In the genomic region with DNA sequence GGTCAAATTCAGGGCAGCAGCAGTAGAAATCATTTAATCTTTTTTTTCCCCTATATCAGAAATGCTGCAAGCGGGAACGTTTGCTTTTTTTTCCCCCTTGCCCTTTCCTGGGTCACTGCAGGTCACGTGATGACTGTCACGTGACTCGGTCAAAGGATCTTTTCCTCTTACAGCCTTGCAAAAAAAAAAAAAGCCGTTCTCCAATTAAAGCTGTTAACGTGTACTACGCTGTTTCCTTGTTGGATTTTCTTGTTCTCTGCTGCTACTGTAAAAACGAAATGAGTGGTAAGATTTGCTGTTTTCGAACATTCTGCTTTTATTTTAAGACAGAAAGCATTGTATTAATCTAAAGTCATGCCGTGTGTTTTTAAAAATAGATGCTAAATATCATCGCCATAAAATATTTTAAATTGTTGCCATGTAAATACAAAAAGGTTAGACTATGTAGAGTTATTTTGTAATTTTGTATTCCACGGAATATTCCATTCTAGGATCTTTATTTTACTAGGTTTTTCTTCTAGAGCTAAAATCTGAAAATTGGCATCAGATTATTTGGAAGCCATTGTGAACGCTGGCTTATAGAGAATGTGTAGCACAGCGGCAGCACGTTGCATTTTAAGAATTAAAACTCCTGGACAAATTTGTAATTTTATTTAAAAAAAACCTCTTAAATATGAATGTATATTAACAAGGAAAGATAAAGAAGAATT, we compare ENCODE assay signal across 1 cellular context.
A peak's percentile ranks its signal among the peaks of the same experiment; 100 is the strongest.
TF ChIP-seq lines count a peak whose summit lies in the region.

No MANE protein-coding gene starts in this region.

TF ChIP-seq in K562, 482 proteins besides CTCF, POLR2A, EP300 and RAD21 (continued from another document and continues in another):
- peak; percentile 28; the same call in 1 of the 2 replicates for TF ChIP-seq ZBTB40 (IDR thresholded peaks at IDR 0.05)
- no peak for TF ChIP-seq ZBTB40 (CRISPR knock-in tag; IDR thresholded peaks at IDR 0.05)
- TF ChIP-seq, protein P1, sequence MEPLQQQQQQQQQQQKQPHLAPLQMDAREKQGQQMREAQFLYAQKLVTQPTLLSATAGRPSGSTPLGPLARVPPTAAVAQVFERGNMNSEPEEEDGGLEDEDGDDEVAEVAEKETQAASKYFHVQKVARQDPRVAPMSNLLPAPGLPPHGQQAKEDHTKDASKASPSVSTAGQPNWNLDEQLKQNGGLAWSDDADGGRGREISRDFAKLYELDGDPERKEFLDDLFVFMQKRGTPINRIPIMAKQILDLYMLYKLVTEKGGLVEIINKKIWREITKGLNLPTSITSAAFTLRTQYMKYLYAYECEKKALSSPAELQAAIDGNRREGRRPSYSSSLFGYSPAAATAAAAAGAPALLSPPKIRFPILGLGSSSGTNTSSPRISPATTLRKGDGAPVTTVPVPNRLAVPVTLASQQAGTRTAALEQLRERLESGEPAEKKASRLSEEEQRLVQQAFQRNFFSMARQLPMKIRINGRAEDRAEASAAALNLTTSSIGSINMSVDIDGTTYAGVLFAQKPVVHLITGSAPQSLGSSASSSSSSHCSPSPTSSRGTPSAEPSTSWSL (CRISPR knock-in tag; IDR thresholded peaks at IDR 0.05; ENCODE audit: borderline replicate concordance), result no peak
- no peak for TF ChIP-seq NUFIP1 (IDR thresholded peaks at IDR 0.05; ENCODE audit: partially characterized antibody)
- no peak for TF ChIP-seq FOSL1 (tag; conservative IDR thresholded peaks at IDR 0.05)
- no peak for TF ChIP-seq MEF2D (tag; conservative IDR thresholded peaks at IDR 0.05; ENCODE audit: low read depth)
- no peak for TF ChIP-seq ZNF143 (CRISPR knock-in tag; IDR thresholded peaks at IDR 0.05)
- TF ChIP-seq SRSF9 (IDR thresholded peaks at IDR 0.05; ENCODE audit: borderline replicate concordance, low read depth, low read length), result no peak
- TF ChIP-seq ZBTB7A (IDR thresholded peaks at IDR 0.05; ENCODE audit: borderline replicate concordance, control insufficient read depth, low read depth, low read length), result no peak
- no peak for TF ChIP-seq LARP7 (IDR thresholded peaks at IDR 0.05)
- TF ChIP-seq, protein P2, sequence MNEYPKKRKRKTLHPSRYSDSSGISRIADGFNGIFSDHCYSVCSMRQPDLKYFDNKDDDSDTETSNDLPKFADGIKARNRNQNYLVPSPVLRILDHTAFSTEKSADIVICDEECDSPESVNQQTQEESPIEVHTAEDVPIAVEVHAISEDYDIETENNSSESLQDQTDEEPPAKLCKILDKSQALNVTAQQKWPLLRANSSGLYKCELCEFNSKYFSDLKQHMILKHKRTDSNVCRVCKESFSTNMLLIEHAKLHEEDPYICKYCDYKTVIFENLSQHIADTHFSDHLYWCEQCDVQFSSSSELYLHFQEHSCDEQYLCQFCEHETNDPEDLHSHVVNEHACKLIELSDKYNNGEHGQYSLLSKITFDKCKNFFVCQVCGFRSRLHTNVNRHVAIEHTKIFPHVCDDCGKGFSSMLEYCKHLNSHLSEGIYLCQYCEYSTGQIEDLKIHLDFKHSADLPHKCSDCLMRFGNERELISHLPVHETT (CRISPR knock-in tag; conservative IDR thresholded peaks at IDR 0.05 in 1 of 2, IDR thresholded peaks at IDR 0.05 in 1 of 2), result 0 out of 4 replicates have a peak, but pooled peaks of 1 of the 2 experiments have one; percentile 42
- TF ChIP-seq YY1 (IDR thresholded peaks at IDR 0.05; ENCODE audit: borderline replicate concordance in 1 of 3, control insufficient read depth in 1 of 3, extremely low read depth in 1 of 3, insufficient read depth in 3 of 3, insufficient read length in 1 of 3, insufficient replicate concordance in 2 of 3, low read depth in 1 of 3, low read length in 2 of 3), result peak in 1 of 3 experiments; percentile 33
- no peak for TF ChIP-seq STAT5B (CRISPR knock-in tag; IDR thresholded peaks at IDR 0.05)
- TF ChIP-seq POLR3A (IDR thresholded peaks at IDR 0.05; ENCODE audit: borderline replicate concordance, extremely low read depth, insufficient read depth, insufficient read length), result no peak
- peak; percentile 39; the same call in 1 of the 2 replicates for TF ChIP-seq CXXC5 (CRISPR knock-in tag; IDR thresholded peaks at IDR 0.05)
- TF ChIP-seq SMC3 (conservative IDR thresholded peaks at IDR 0.05; ENCODE audit: insufficient read depth, low read depth, low read length), result no peak
- TF ChIP-seq SMAD1 (IDR thresholded peaks at IDR 0.05; ENCODE audit: low read depth, low read length, partially characterized antibody), result no peak
- no peak for TF ChIP-seq ZNF121 (CRISPR knock-in tag; conservative IDR thresholded peaks at IDR 0.05)
- peak; percentile 38; the same call in 1 of the 2 replicates for TF ChIP-seq TRIM28 (IDR thresholded peaks at IDR 0.05)
- TF ChIP-seq RB1 (IDR thresholded peaks at IDR 0.05; ENCODE audit: low read depth), result peak; percentile 45; the same call in 1 of the 2 replicates
- TF ChIP-seq MNT (conservative IDR thresholded peaks at IDR 0.05), result 0 out of 4 replicates have a peak, but pooled peaks of 1 of the 2 experiments have one; percentile 16
- TF ChIP-seq SPI1 (IDR thresholded peaks at IDR 0.05; ENCODE audit: borderline replicate concordance, low read depth, low read length), result no peak
- TF ChIP-seq, protein P3, sequence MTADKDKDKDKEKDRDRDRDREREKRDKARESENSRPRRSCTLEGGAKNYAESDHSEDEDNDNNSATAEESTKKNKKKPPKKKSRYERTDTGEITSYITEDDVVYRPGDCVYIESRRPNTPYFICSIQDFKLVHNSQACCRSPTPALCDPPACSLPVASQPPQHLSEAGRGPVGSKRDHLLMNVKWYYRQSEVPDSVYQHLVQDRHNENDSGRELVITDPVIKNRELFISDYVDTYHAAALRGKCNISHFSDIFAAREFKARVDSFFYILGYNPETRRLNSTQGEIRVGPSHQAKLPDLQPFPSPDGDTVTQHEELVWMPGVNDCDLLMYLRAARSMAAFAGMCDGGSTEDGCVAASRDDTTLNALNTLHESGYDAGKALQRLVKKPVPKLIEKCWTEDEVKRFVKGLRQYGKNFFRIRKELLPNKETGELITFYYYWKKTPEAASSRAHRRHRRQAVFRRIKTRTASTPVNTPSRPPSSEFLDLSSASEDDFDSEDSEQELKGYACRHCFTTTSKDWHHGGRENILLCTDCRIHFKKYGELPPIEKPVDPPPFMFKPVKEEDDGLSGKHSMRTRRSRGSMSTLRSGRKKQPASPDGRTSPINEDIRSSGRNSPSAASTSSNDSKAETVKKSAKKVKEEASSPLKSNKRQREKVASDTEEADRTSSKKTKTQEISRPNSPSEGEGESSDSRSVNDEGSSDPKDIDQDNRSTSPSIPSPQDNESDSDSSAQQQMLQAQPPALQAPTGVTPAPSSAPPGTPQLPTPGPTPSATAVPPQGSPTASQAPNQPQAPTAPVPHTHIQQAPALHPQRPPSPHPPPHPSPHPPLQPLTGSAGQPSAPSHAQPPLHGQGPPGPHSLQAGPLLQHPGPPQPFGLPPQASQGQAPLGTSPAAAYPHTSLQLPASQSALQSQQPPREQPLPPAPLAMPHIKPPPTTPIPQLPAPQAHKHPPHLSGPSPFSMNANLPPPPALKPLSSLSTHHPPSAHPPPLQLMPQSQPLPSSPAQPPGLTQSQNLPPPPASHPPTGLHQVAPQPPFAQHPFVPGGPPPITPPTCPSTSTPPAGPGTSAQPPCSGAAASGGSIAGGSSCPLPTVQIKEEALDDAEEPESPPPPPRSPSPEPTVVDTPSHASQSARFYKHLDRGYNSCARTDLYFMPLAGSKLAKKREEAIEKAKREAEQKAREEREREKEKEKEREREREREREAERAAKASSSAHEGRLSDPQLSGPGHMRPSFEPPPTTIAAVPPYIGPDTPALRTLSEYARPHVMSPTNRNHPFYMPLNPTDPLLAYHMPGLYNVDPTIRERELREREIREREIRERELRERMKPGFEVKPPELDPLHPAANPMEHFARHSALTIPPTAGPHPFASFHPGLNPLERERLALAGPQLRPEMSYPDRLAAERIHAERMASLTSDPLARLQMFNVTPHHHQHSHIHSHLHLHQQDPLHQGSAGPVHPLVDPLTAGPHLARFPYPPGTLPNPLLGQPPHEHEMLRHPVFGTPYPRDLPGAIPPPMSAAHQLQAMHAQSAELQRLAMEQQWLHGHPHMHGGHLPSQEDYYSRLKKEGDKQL (CRISPR knock-in tag; IDR thresholded peaks at IDR 0.05; ENCODE audit: borderline replicate concordance), result no peak
- TF ChIP-seq SNRNP70 (optimal IDR thresholded peaks at IDR 0.05; ENCODE audit: low read depth, low read length), result no peak
- TF ChIP-seq, protein P4, sequence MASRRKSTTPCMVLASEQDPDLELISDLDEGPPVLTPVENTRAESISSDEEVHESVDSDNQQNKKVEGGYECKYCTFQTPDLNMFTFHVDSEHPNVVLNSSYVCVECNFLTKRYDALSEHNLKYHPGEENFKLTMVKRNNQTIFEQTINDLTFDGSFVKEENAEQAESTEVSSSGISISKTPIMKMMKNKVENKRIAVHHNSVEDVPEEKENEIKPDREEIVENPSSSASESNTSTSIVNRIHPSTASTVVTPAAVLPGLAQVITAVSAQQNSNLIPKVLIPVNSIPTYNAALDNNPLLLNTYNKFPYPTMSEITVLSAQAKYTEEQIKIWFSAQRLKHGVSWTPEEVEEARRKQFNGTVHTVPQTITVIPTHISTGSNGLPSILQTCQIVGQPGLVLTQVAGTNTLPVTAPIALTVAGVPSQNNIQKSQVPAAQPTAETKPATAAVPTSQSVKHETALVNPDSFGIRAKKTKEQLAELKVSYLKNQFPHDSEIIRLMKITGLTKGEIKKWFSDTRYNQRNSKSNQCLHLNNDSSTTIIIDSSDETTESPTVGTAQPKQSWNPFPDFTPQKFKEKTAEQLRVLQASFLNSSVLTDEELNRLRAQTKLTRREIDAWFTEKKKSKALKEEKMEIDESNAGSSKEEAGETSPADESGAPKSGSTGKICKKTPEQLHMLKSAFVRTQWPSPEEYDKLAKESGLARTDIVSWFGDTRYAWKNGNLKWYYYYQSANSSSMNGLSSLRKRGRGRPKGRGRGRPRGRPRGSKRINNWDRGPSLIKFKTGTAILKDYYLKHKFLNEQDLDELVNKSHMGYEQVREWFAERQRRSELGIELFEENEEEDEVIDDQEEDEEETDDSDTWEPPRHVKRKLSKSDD (conservative IDR thresholded peaks at IDR 0.05; ENCODE audit: low read length), result no peak
- no peak for TF ChIP-seq ZNF174 (CRISPR knock-in tag; IDR thresholded peaks at IDR 0.05)
- TF ChIP-seq MYBL2 (IDR thresholded peaks at IDR 0.05; ENCODE audit: low read depth), result no peak
- no peak for TF ChIP-seq MYBL2 (CRISPR knock-in tag; IDR thresholded peaks at IDR 0.05; ENCODE audit: borderline replicate concordance)
- TF ChIP-seq ARNT (IDR thresholded peaks at IDR 0.05), result 0 out of 4 replicates have a peak, but pooled peaks of 1 of the 2 experiments have one; percentile 20
- peak; percentile 44; the same call in 1 of the 2 replicates for TF ChIP-seq C11orf30 (IDR thresholded peaks at IDR 0.05; ENCODE audit: low read depth)
